Comparison of ENCODE assay signal across 20 cellular contexts in the genomic region with DNA sequence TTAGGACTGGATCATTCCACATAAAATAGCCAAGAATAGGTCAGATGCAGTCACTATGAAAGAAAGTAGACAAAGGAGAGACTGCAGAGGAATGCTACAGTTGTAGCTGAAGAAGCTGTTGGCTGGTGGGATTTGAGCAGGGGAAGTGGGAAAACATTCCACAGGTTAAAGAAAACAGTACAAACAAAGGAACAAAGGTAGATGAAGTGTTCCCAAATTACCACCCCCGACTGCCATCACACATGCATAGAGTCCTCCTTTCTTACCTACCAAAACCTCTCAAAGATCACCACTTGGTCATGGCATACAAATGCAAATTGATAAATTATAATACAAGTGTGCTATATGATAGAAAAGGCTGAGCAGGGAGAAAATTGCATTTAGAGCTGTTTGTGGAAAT. TPM values are rescaled to one million over a fixed set of nuclear protein-coding genes. Genes with fewer than 3 reads are reported as not detected.
DNase-seq lines count a peak whose midpoint lies in the region; FAIRE-seq and TF ChIP-seq lines count a peak whose summit lies in the region.
"Had no signal": no experiment of that assay in that cellular context is flagged by ENCODE, and none has a peak within 500 bp of the region (broad histone marks: within the 10 kb centered on the region; RNA-seq: fewer than 3 reads in every experiment).

No MANE protein-coding gene starts in this region.

- H3K4me3 ChIP-seq in NT2/D1 (ENCODE audit: insufficient read length, low read depth) (no peak overlapping the region), H1 (ENCODE audit: extremely low read depth in 1 of 4, insufficient read depth in 2 of 4, low read depth in 3 of 4, low read length in 4 of 4) (peak overlapping the region in 2 of 4 experiments; percentile 6 to 29; a peak in 3 of 8 replicates), mesendoderm (ENCODE audit: low read length) (no peak overlapping the region), transverse colon (no peak overlapping the region)
- H3K4me3 ChIP-seq: right lobe of liver had no signal

- H3K23ac ChIP-seq in H1 (ENCODE audit: insufficient read length) (no peak overlapping the region), mesendoderm (ENCODE audit: low read length) (no peak overlapping the region)

- TF ChIP-seq CTCF in H1 (IDR thresholded peaks at IDR 0.05; ENCODE audit: control extremely low read depth in 1 of 3, insufficient read depth in 1 of 3, low read depth in 1 of 3, low read length in 3 of 3) = no peak
- TF ChIP-seq CTCF in transverse colon (IDR thresholded peaks at IDR 0.05) = no peak

- no peaks in the 10 kb centered on the region for H3K27me3 ChIP-seq in NT2/D1 (ENCODE audit: insufficient read depth, insufficient read length)
- no peaks in the 10 kb centered on the region; a peak in 3 of 7 replicates for H3K27me3 ChIP-seq in H1 (replicated peaks in 1 of 4; ENCODE audit: control insufficient read depth in 3 of 4, extremely low read depth in 1 of 4, insufficient read depth in 3 of 4, low read length in 3 of 4)
- H3K27me3 ChIP-seq in mesendoderm (ENCODE audit: insufficient read depth, low read length, poor library complexity) = no peaks in the 10 kb centered on the region
- H3K27me3 ChIP-seq in transverse colon = no peaks in the 10 kb centered on the region
- H3K27me3 ChIP-seq: right lobe of liver had no signal

- WGBS in H1 (ENCODE audit: extremely low coverage in 1 of 2, insufficient coverage in 1 of 2, insufficient read length in 1 of 2, insufficient replicate concordance in 2 of 2, low coverage in 1 of 2, low lambda C conversion rate in 2 of 2, missing lambda C conversion rate in 1 of 2), 2 experiments = 0% methylated on average over 1 of the region's 1 CpG; no CpG with 5 or more reads in 1 of the 2 experiments
- no CpG with 5 or more reads among the region's 1 CpG for WGBS in mesendoderm (ENCODE audit: extremely low coverage, insufficient coverage, low lambda C conversion rate)
- WGBS in transverse colon (ENCODE audit: low coverage in 1 of 2), 2 donors = 50 to 59% methylated on average over 1 of the region's 1 CpG

- H2BK5ac ChIP-seq in H1 (ENCODE audit: low read depth, low read length) (no peak overlapping the region), mesendoderm (ENCODE audit: low read length) (no peak overlapping the region)

- no peak overlapping the region for H4K5ac ChIP-seq in H1 (ENCODE audit: insufficient read length, low read depth, low read length)
- no peak overlapping the region for H4K5ac ChIP-seq in mesendoderm (ENCODE audit: low read length)

- no peak overlapping the region for H2BK12ac ChIP-seq in H1 (ENCODE audit: low read depth, low read length)

- H2BK15ac ChIP-seq in H1 (ENCODE audit: low read length) (no peak overlapping the region), mesendoderm (replicated peaks; ENCODE audit: low read depth) (no peak overlapping the region)

- DNase-seq in NT2/D1 (ENCODE audit: low read depth, low spot score) (peak; percentile 89), H1 (ENCODE audit: low read depth in 1 of 2, low spot score in 2 of 2) (peak in 1 of 2 experiments; percentile 66), mesendoderm (peak; percentile 61), transverse colon (no peak), NCI-H345 treated with DMSO at 0.1 percent for 48 hours (lab: John Stamatoyannopoulos, UW; ENCODE audit: unreplicated experiment) (no peak), SIG-M5 (lab: John Stamatoyannopoulos, UW) (no peak), islet precursor cell (no peak)
- DNase-seq: activated B cell treated with CpG ODN at 0.5 μM for 24 hours; activated CD8-positive, alpha-beta memory T cell treated with anti-CD3 and anti-CD28 coated beads for 24 hours; Caco-2; KG1; kidney glomerular epithelial cell; NCI-H1048; NCI-H69; OCI-M1; right lobe of liver; stimulated activated naive CD8-positive, alpha-beta T cell treated with anti-CD3 and anti-CD28 coated beads, Interleukin-15, amount 100 ng/mL, for 72 hours had no signal

- no peaks in the 10 kb centered on the region for H3K23me2 ChIP-seq in H1 (ENCODE audit: low read depth, low read length)

- H4K91ac ChIP-seq in H1 (replicated peaks; ENCODE audit: insufficient read length, low read length) = no peak overlapping the region

- POLR2A ChIA-PET in H1 (lab: Charles Lee; ENCODE audit: partially characterized antibody) = interaction anchor here (1.2 to 4.8 kb wide), 4 partner anchors 20 to 109 kb away, joined by 5 to 36 read pairs (median 12); a partner anchor contains a TSS

- TF ChIP-seq RAD21 in H1 (IDR thresholded peaks at IDR 0.05 in 1 of 2, conservative IDR thresholded peaks at IDR 0.05 in 1 of 2; ENCODE audit: low read depth in 2 of 2, low read length in 2 of 2) = no peak

- TF ChIP-seq EP300 in H1 (IDR thresholded peaks at IDR 0.05; ENCODE audit: borderline replicate concordance in 1 of 2, low read depth in 2 of 2, low read length in 2 of 2) (peak in 1 of 2 experiments; percentile 87; a peak in 1 of 3 replicates), transverse colon (IDR thresholded peaks at IDR 0.05; ENCODE audit: low read depth) (no peak)

- H3K9me3 ChIP-seq in NT2/D1 (ENCODE audit: insufficient read depth, low read length) = no peaks in the 10 kb centered on the region
- H3K9me3 ChIP-seq in H1 (ENCODE audit: insufficient read depth in 2 of 2, low read depth in 1 of 2, low read length in 1 of 2) = no peaks in the 10 kb centered on the region
- H3K9me3 ChIP-seq in transverse colon = no peaks in the 10 kb centered on the region
- H3K9me3 ChIP-seq: Caco-2, right lobe of liver had no signal

- H2BK120ac ChIP-seq in H1 (replicated peaks; ENCODE audit: low read depth, low read length) (no peak overlapping the region), mesendoderm (ENCODE audit: low read depth, low read length) (no peak overlapping the region)

- H2AK5ac ChIP-seq in H1 (ENCODE audit: low read depth, low read length) (no peak overlapping the region), mesendoderm (ENCODE audit: low read length) (no peak overlapping the region)

- H3K18ac ChIP-seq in H1 (ENCODE audit: extremely low read depth, low read length) (no peak overlapping the region), mesendoderm (ENCODE audit: low read length) (no peak overlapping the region)

- no peak overlapping the region for H2AFZ ChIP-seq in H1 (ENCODE audit: low read length)

- H3K14ac ChIP-seq in H1 (ENCODE audit: insufficient read length) = no peak overlapping the region

- H3K79me1 ChIP-seq in H1 (ENCODE audit: low read depth, low read length) (no peaks in the 10 kb centered on the region), mesendoderm (ENCODE audit: low read length) (no peaks in the 10 kb centered on the region)

- H3K9ac ChIP-seq in NT2/D1 (ENCODE audit: insufficient read length, low read depth) = no peak overlapping the region
- no peak overlapping the region for H3K9ac ChIP-seq in H1 (replicated peaks in 1 of 4; ENCODE audit: extremely low read depth in 1 of 4, low read depth in 3 of 4, low read length in 3 of 4)
- no peak overlapping the region for H3K9ac ChIP-seq in mesendoderm (ENCODE audit: low read length)

- H3K4ac ChIP-seq in H1 (replicated peaks; ENCODE audit: insufficient read length, low read depth, low read length) (no peak overlapping the region), mesendoderm (ENCODE audit: low read depth, low read length) (no peak overlapping the region)

- CTCF ChIA-PET in H1 (lab: Charles Lee; ENCODE audit: partially characterized antibody) = interaction anchor here (0.7 to 1.8 kb wide), 5 partner anchors 12 to 102 kb away, joined by 3 to 5 read pairs (median 3); no protein-coding TSS in a partner anchor

- TF ChIP-seq POLR2A in H1 (IDR thresholded peaks at IDR 0.05; ENCODE audit: control extremely low read depth in 1 of 2, low read depth in 2 of 2, low read length in 2 of 2) = 0 out of 3 replicates have a peak, but pooled peaks of 1 of the 2 experiments have one; percentile 19
- TF ChIP-seq POLR2A in transverse colon (IDR thresholded peaks at IDR 0.05) = no peak

- H3K4me1 ChIP-seq in NT2/D1 (ENCODE audit: insufficient read depth, insufficient read length) = peaks cover 9% of the 10 kb centered on the region
- peaks cover 7 to 41% (median 21%) of the 10 kb centered on the region in 4 experiments for H3K4me1 ChIP-seq in H1 (replicated peaks in 1 of 4; ENCODE audit: control insufficient read depth in 3 of 4, insufficient read depth in 4 of 4, low read length in 3 of 4)
- peaks cover 6% of the 10 kb centered on the region for H3K4me1 ChIP-seq in mesendoderm (ENCODE audit: control insufficient read depth, low read depth, low read length)
- peaks cover 4 to 24% (median 7%) of the 10 kb centered on the region in 4 donors for H3K4me1 ChIP-seq in transverse colon
- H3K4me1 ChIP-seq: right lobe of liver had no signal

- H3K4me2 ChIP-seq in H1 (ENCODE audit: insufficient read depth in 1 of 2, low read depth in 2 of 2, low read length in 2 of 2) (peak overlapping the region; percentile 57 to 63; a peak in 3 of 4 replicates), mesendoderm (ENCODE audit: low read length) (no peak overlapping the region)

- H3K36me3 ChIP-seq in NT2/D1 (ENCODE audit: insufficient read depth, insufficient read length, low read length) (peaks cover 72% of the 10 kb centered on the region), H1 (ENCODE audit: control insufficient read depth in 2 of 4, insufficient read depth in 4 of 4, low read length in 3 of 4) (peaks cover 0 to 50% (median 5%) of the 10 kb centered on the region in 4 experiments; a peak in 5 of 8 replicates), mesendoderm (ENCODE audit: control insufficient read depth, insufficient read depth, low read length) (no peaks in the 10 kb centered on the region), transverse colon (peaks cover 0 to 37% (median 10%) of the 10 kb centered on the region in 4 donors)

- H4K20me1 ChIP-seq in H1 (replicated peaks in 1 of 2; ENCODE audit: control insufficient read depth in 1 of 2, insufficient read depth in 2 of 2, low read length in 2 of 2) = no peaks in the 10 kb centered on the region

- H3K56ac ChIP-seq in H1 (replicated peaks; ENCODE audit: insufficient read length, low read depth, low read length) = no peak overlapping the region
- no peak overlapping the region for H3K56ac ChIP-seq in mesendoderm (ENCODE audit: low read length)

- in situ Hi-C loops in transverse colon (cut with MboI; ENCODE audit: low pct_ligation_motif_present in 1 of 4, low pct_unique_long_range_greater_than_20kb in 1 of 4, low sequenced_read_pairs in 3 of 4) = no loop called here

- H3K79me2 ChIP-seq in H1 (ENCODE audit: control insufficient read depth in 1 of 2, insufficient read depth in 2 of 2, low read length in 2 of 2) (no peaks in the 10 kb centered on the region), mesendoderm (ENCODE audit: control insufficient read depth, insufficient read depth, low read length) (no peaks in the 10 kb centered on the region)

- no peak overlapping the region for H2BK20ac ChIP-seq in H1 (ENCODE audit: low read length)

- H4K8ac ChIP-seq in H1 (ENCODE audit: extremely low read depth, insufficient read depth, low read length) (no peak overlapping the region), mesendoderm (ENCODE audit: low read depth, low read length) (no peak overlapping the region)

- peak; percentile 85 for FAIRE-seq in H1 (lab: Jason Lieb, UNC)
- FAIRE-seq: H54, urothelium cell line had no signal

- H3K27ac ChIP-seq in H1 (ENCODE audit: low read depth, low read length) = peak overlapping the region; percentile 2; the same call in 1 of the 2 replicates
- H3K27ac ChIP-seq in mesendoderm (ENCODE audit: low read depth, low read length) = peak overlapping the region; percentile 70
- peak overlapping the region in 3 of 4 donors; percentile 56 to 78 (median 63) for H3K27ac ChIP-seq in transverse colon
- H3K27ac ChIP-seq: HL-60, right lobe of liver had no signal

- intact Hi-C loops in transverse colon (cut with DNase I; ENCODE audit: low total_unique reads) = loop anchor here (10.0 kb wide), 1 partner anchor 72 kb away; a partner anchor contains a TSS

RNA-seq across cellular contexts. Expression of a gene that starts 41.9 kb away (rescaled TPM):
- total RNA-seq in H1 (2021; fragmentation: NEBNext Ultra II Directional; extraction: Animal tissue kit (Norgen Biotek cat#: 25700)) = 63.7 and 71.4 TPM in 2 replicates
- 67.8 and 88.5 TPM in 2 replicates for polyA plus RNA-seq in H1 (2011; rRNA removed)
- 97.4 TPM for polyA plus RNA-seq in H1 (2011; cell fraction: cytosol; rRNA removed)
- polyA plus RNA-seq in H1 (2011; cell fraction: nucleus; rRNA removed) = 21.0 TPM
- 69.3 to 114 TPM (median 88.5 TPM) in 4 replicates for polyA plus RNA-seq in H1 (2012, experiment 1 of 2)
- 10.2 TPM for polyA plus RNA-seq in H1 (2012, experiment 2 of 2)
- polyA plus RNA-seq in H1 (2013, experiment 1 of 2) = 67.9 TPM
- 73.0 TPM for polyA plus RNA-seq in H1 (2013, experiment 2 of 2)
- 114 and 116 TPM in 2 replicates for polyA minus RNA-seq in H1 (2011; rRNA and poly(A)+ RNA removed)
- polyA minus RNA-seq in H1 (2011; cell fraction: cytosol; rRNA and poly(A)+ RNA removed) = 37.8 TPM
- 42.0 TPM for polyA minus RNA-seq in H1 (2011; cell fraction: nucleus; rRNA and poly(A)+ RNA removed)
- 99.0 TPM for polyA plus RNA-seq in mesendoderm (2013, experiment 1 of 2)
- polyA plus RNA-seq in mesendoderm (2013, experiment 2 of 2) = 101 TPM
- 100 to 1,000 TPM in 3 of 4 donors, 10 to 100 TPM in 1; 46.0 to 131 (median 126) TPM for total RNA-seq in transverse colon

Comparison
In these comparisons a context has a peak if more than half of its experiments do, and no peak if none do; other contexts are left out.
1. DNase-seq: peak in NT2/D1 (single experiment) and mesendoderm (single experiment); none in transverse colon (single experiment), NCI-H345 treated with DMSO at 0.1 percent for 48 hours (single experiment), SIG-M5 (single experiment) and islet precursor cell (single experiment).
2. H3K27ac ChIP-seq: peak in every context shown above with its lines; median percentile 70 in mesendoderm; 63 in transverse colon; 2 in H1.